Comparison of ENCODE assay signal across 13 cellular contexts in genomic region chr4:53476232-53477037, GRCh38.
A peak's percentile ranks its signal among the peaks of the same experiment; 100 is the strongest.
DNase-seq lines count a peak whose midpoint lies in the region; ATAC-seq and TF ChIP-seq lines count a peak whose summit lies in the region.
"Had no signal": no experiment of that assay in that cellular context is flagged by ENCODE, and none has a peak within 500 bp of the region (broad histone marks: within the 10 kb centered on the region; RNA-seq: fewer than 3 reads in every experiment).

No MANE protein-coding gene starts in this region.

- H3K4me1 ChIP-seq in HUES48 (ENCODE audit: control insufficient read depth, insufficient read depth, low read length): peaks cover 60% of the 10 kb centered on the region
- H3K4me1 ChIP-seq: uterus had no signal

- peak overlapping the region; percentile 3 for H3K4me3 ChIP-seq in AG04449 (ENCODE audit: low read depth, low read length)
- H3K4me3 ChIP-seq in HUES48 (ENCODE audit: low read depth, low read length): peak overlapping the region; percentile 14
- no peak overlapping the region for H3K4me3 ChIP-seq in kidney epithelial cell (ENCODE audit: low read depth, low read length)
- H3K4me3 ChIP-seq: BLaER1 treated with 17β-estradiol and CSF1 and Interleukin-3, amounts not matched to agents 10 nM and 100 nM; uterus had no signal

- CTCF ChIA-PET in AG04449 (lab: Yijun Ruan, JAX): interaction anchor here (0.7 to 2.3 kb wide), 7 partner anchors 14 to 757 kb away, joined by 3 to 7 read pairs (median 3); no protein-coding TSS in a partner anchor

- peak overlapping the region; percentile 26 for H3K9ac ChIP-seq in HUES48 (ENCODE audit: low read depth, low read length)
- H3K9ac ChIP-seq: BLaER1 treated with 17β-estradiol and CSF1 and Interleukin-3, amounts not matched to agents 10 nM and 100 nM had no signal

- no peak overlapping the region for H3K27ac Mint-ChIP-seq in mesothelial cell of epicardium
- H3K27ac Mint-ChIP-seq: memory B cell had no signal

- no peaks in the 10 kb centered on the region for H3K27me3 ChIP-seq in HUES48 (ENCODE audit: control insufficient read depth, insufficient read depth, low read length)
- no peaks in the 10 kb centered on the region for H3K27me3 ChIP-seq in kidney epithelial cell (ENCODE audit: control insufficient read depth, insufficient read depth, low read length)
- H3K27me3 ChIP-seq: BLaER1 treated with 17β-estradiol and CSF1 and Interleukin-3, amounts not matched to agents 10 nM and 100 nM; uterus had no signal

- peaks cover 12% of the 10 kb centered on the region for H3K9me3 Mint-ChIP-seq in mesothelial cell of epicardium

- H3K36me3 ChIP-seq in HUES48 (ENCODE audit: control insufficient read depth, insufficient read depth, low read length) (peaks cover 2% of the 10 kb centered on the region; the same call in 1 of the 2 replicates), kidney epithelial cell (ENCODE audit: control insufficient read depth, insufficient read depth, low read length) (no peaks in the 10 kb centered on the region)
- H3K36me3 ChIP-seq: BLaER1 treated with 17β-estradiol and CSF1 and Interleukin-3, amounts not matched to agents 10 nM and 100 nM; uterus had no signal

- peaks cover 40% of the 10 kb centered on the region for H3K36me3 Mint-ChIP-seq in mesothelial cell of epicardium
- H3K36me3 Mint-ChIP-seq: memory B cell had no signal

- no peaks in the 10 kb centered on the region for H3K27me3 Mint-ChIP-seq in mesothelial cell of epicardium (ENCODE audit: low read depth)
- H3K27me3 Mint-ChIP-seq: memory B cell had no signal

- H3K4me3 Mint-ChIP-seq in mesothelial cell of epicardium: no peak overlapping the region
- H3K4me3 Mint-ChIP-seq: memory B cell had no signal

- TF ChIP-seq CTCF in AG04449 (IDR thresholded peaks at IDR 0.05; ENCODE audit: insufficient read depth, low read length, missing control alignments): no peak
- TF ChIP-seq CTCF in kidney epithelial cell (IDR thresholded peaks at IDR 0.05; ENCODE audit: insufficient read depth, low read length, poor library complexity, severe bottlenecking): no peak
- TF ChIP-seq CTCF in mesothelial cell of epicardium (IDR thresholded peaks at IDR 0.05; ENCODE audit: unreplicated experiment): no peak

- DNase-seq in AG04449 (ENCODE audit: low read depth, low spot score): peak; percentile 99
- DNase-seq in brain pericyte (ENCODE audit: low read depth, low spot score): peak; percentile 17
- peak; percentile 87 for DNase-seq in kidney epithelial cell (ENCODE audit: low read depth)
- DNase-seq in NCI-H1092 (lab: John Stamatoyannopoulos, UW): no peak
- no peak for DNase-seq in mesothelial cell of epicardium (ENCODE audit: low spot score in 2 of 2, unreplicated experiment in 2 of 2)
- DNase-seq in NCI-H1436 treated with DMSO at 0.1 percent for 48 hours (lab: John Stamatoyannopoulos, UW): no peak
- DNase-seq: activated CD4-positive, alpha-beta T cell treated with anti-CD3 and anti-CD28 coated beads, Interleukin-2, amount 50 U/mL, for 4 hours; cerebellar nuclear complex; uterus had no signal

- H3K4me1 Mint-ChIP-seq in mesothelial cell of epicardium: peaks cover 15% of the 10 kb centered on the region
- H3K4me1 Mint-ChIP-seq: memory B cell had no signal

- H3K27ac ChIP-seq in HUES48 (ENCODE audit: low read depth, low read length): peak overlapping the region; percentile 95
- H3K27ac ChIP-seq: BLaER1 treated with 17β-estradiol and CSF1 and Interleukin-3, amounts not matched to agents 10 nM and 100 nM; uterus had no signal

- POLR2A ChIA-PET in AG04449 (lab: Yijun Ruan, JAX): interaction anchor here (0.9 to 1.7 kb wide), 9 partner anchors 14 to 761 kb away, joined by 3 to 8 read pairs (median 3); no protein-coding TSS in a partner anchor

- ATAC-seq in GM21360 (IDR thresholded peaks at IDR 0.05; ENCODE audit: unreplicated experiment): no peak

- H3K9me3 ChIP-seq in HUES48 (ENCODE audit: control insufficient read depth, insufficient read depth, low read length): peaks cover 3% of the 10 kb centered on the region; the same call in 1 of the 2 replicates
- H3K9me3 ChIP-seq: BLaER1 treated with 17β-estradiol and CSF1 and Interleukin-3, amounts not matched to agents 10 nM and 100 nM; uterus had no signal

Comparison
In these comparisons a context has a peak if more than half of its experiments do, and no peak if none do; other contexts are left out.
1. DNase-seq: peak in AG04449 (single experiment), brain pericyte (single experiment) and kidney epithelial cell (single experiment); none in NCI-H1092 (single experiment), mesothelial cell of epicardium (0 of 2) and NCI-H1436 treated with DMSO at 0.1 percent for 48 hours (single experiment).